ENCODE assay signal across 30 cellular contexts in the genomic region with DNA sequence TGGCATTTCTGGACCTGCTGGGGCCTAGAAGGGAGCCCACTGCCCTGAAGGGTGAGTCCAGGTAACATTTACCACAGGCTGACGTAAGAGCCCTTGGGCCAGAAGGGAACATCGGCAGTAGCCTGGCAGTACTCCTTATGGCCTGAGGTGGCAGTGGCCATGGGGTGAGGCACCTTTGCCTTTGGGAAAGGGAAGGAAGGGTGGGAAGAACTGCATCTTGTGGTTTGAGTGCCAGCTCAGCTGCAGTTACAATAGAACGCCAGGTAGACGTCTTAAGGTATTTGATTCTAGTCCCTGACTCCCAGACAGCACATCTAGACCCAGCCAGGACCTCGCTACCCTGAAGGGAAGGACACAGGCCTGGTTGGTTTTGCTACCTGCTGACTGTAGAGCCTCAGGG.
"Had no signal": no experiment of that assay in that cellular context is flagged by ENCODE, and none has a peak within 500 bp of the region (broad histone marks: within the 10 kb centered on the region; RNA-seq: fewer than 3 reads in every experiment).

No MANE protein-coding gene starts in this region.

- H3K27me3 ChIP-seq: body of pancreas, gastroesophageal sphincter, heart right ventricle had no signal

- H3K4me3 Mint-ChIP-seq: activated CD4-positive, alpha-beta memory T cell treated with anti-CD3 and anti-CD28 coated beads, Interleukin-2, amount 10 ng/mL, durations not matched to agents 7 days and 5 days; activated CD4-positive, alpha-beta T cell treated with anti-CD3 and anti-CD28 coated beads, Interleukin-2, amount 10 ng/mL, durations not matched to agents 7 days and 5 days; activated naive CD8-positive, alpha-beta T cell; activated T-cell treated with anti-CD3 and anti-CD28 coated beads, Interleukin-2, amount 50 U/mL, for 24 hours; activated T-cell treated with anti-CD3 and anti-CD28 coated beads, Interleukin-2, amount 50 U/mL, for 72 hours; effector memory CD8-positive, alpha-beta T cell had no signal

- H3K27me3 Mint-ChIP-seq: activated CD4-positive, alpha-beta memory T cell treated with anti-CD3 and anti-CD28 coated beads, Interleukin-2, amount 10 ng/mL, durations not matched to agents 7 days and 5 days; activated CD4-positive, alpha-beta T cell treated with anti-CD3 and anti-CD28 coated beads, Interleukin-2, amount 10 ng/mL, durations not matched to agents 7 days and 5 days; activated T-cell treated with anti-CD3 and anti-CD28 coated beads, Interleukin-2, amount 50 U/mL, for 24 hours; effector memory CD8-positive, alpha-beta T cell had no signal

- H3K27ac ChIP-seq: body of pancreas, epithelial cell of prostate, esophagus squamous epithelium, gastroesophageal sphincter, heart right ventricle had no signal

- H3K36me3 ChIP-seq: esophagus squamous epithelium, gastroesophageal sphincter, heart right ventricle had no signal

- H3K4me3 ChIP-seq: body of pancreas, esophagus squamous epithelium, gastroesophageal sphincter, heart right ventricle had no signal

- H3K4me1 Mint-ChIP-seq: activated CD4-positive, alpha-beta memory T cell treated with anti-CD3 and anti-CD28 coated beads, Interleukin-2, amount 10 ng/mL, durations not matched to agents 7 days and 5 days; activated CD4-positive, alpha-beta T cell treated with anti-CD3 and anti-CD28 coated beads, Interleukin-2, amount 10 ng/mL, durations not matched to agents 7 days and 5 days had no signal

- H3K4me1 ChIP-seq: body of pancreas, esophagus squamous epithelium, gastroesophageal sphincter, heart right ventricle had no signal

- FAIRE-seq: colon, endometrium, endothelial cell of umbilical vein had no signal

- ATAC-seq: activated T-cell treated with anti-CD3 and anti-CD28 coated beads, Interleukin-2, amount 50 U/mL, for 72 hours; body of pancreas; effector memory CD8-positive, alpha-beta T cell; gastroesophageal sphincter; heart right ventricle had no signal

- H3K27ac Mint-ChIP-seq: activated CD4-positive, alpha-beta memory T cell treated with anti-CD3 and anti-CD28 coated beads, Interleukin-2, amount 10 ng/mL, durations not matched to agents 7 days and 5 days; activated CD4-positive, alpha-beta T cell treated with anti-CD3 and anti-CD28 coated beads, Interleukin-2, amount 10 ng/mL, durations not matched to agents 7 days and 5 days; activated naive CD8-positive, alpha-beta T cell; activated T-cell treated with anti-CD3 and anti-CD28 coated beads, Interleukin-2, amount 50 U/mL, for 24 hours; activated T-cell treated with anti-CD3 and anti-CD28 coated beads, Interleukin-2, amount 50 U/mL, for 72 hours; effector memory CD8-positive, alpha-beta T cell had no signal

- DNase-seq: activated CD4-positive, alpha-beta memory T cell treated with anti-CD3 and anti-CD28 coated beads, Interleukin-2, amount 10 ng/mL, durations not matched to agents 7 days and 5 days; activated CD4-positive, alpha-beta T cell treated with anti-CD3 and anti-CD28 coated beads for 1 hour; activated CD4-positive, alpha-beta T cell treated with anti-CD3 and anti-CD28 coated beads for 4 hours; activated CD4-positive, alpha-beta T cell treated with anti-CD3 and anti-CD28 coated beads, Interleukin-2, amount 10 ng/mL, durations not matched to agents 7 days and 5 days; activated CD4-positive, alpha-beta T cell treated with anti-CD3 and anti-CD28 coated beads, Interleukin-2, amount 50 U/mL, for 4 hours; activated CD8-positive, alpha-beta memory T cell treated with anti-CD3 and anti-CD28 coated beads, Interleukin-2, amount 50 U/mL, for 48 hours; activated gamma-delta T cell; activated naive CD4-positive, alpha-beta T cell; activated naive CD4-positive, alpha-beta T cell treated with anti-CD3 and anti-CD28 coated beads, Interleukin-2, amount 50 U/mL, for 16 hours; activated T-cell treated with anti-CD3 and anti-CD28 coated beads for 4 hours; activated T-cell treated with anti-CD3 and anti-CD28 coated beads, Interleukin-2, amount 50 U/mL, for 24 hours; activated T-cell treated with anti-CD3 and anti-CD28 coated beads, Interleukin-2, amount 50 U/mL, for 72 hours; amniotic stem cell; aorta; body of pancreas; caudate nucleus; cortex of kidney; dermis blood vessel endothelial cell; effector CD4-positive, alpha-beta T cell; effector memory CD8-positive, alpha-beta T cell; esophagus squamous epithelium; foreskin melanocyte; heart right ventricle; T-helper 2 cell had no signal

- H3K36me3 Mint-ChIP-seq: activated naive CD8-positive, alpha-beta T cell had no signal
